Comparison of ENCODE assay signal across 8 cellular contexts in genomic region chr9:75889577-75889976, GRCh38. TPM values are rescaled to one million over a fixed set of nuclear protein-coding genes. Genes with fewer than 3 reads are reported as not detected.
DNase-seq lines count a peak whose midpoint lies in the region; ATAC-seq and TF ChIP-seq lines count a peak whose summit lies in the region.

No MANE protein-coding gene starts in this region.

- in situ Hi-C loops in HAP-1 (cut with MboI; ENCODE audit: low sequenced_read_pairs): no loop called here

- no peaks in the 10 kb centered on the region for H3K9me3 ChIP-seq in HAP-1

- H3K4me3 ChIP-seq in HAP-1: peak overlapping the region; percentile 78
- peak overlapping the region; percentile 84 for H3K4me3 ChIP-seq in fibroblast of the aortic adventitia (ENCODE audit: low read depth, low read length)

- no peak overlapping the region for H3K27ac ChIP-seq in RWPE1

- TF ChIP-seq CTCF in fibroblast of the aortic adventitia (IDR thresholded peaks at IDR 0.05; ENCODE audit: insufficient read depth, low read length) (no peak), progenitor cell of endocrine pancreas (IDR thresholded peaks at IDR 0.05; ENCODE audit: unreplicated experiment) (no peak), RWPE1 (conservative IDR thresholded peaks at IDR 0.05; ENCODE audit: low read depth) (no peak)

- CTCF ChIA-PET in RWPE1 (lab: Yijun Ruan, JAX): interaction anchor here (0.6 kb wide), 1 partner anchor 11 kb away, joined by 8 read pairs; no protein-coding TSS in a partner anchor

- POLR2A ChIA-PET in RWPE1 (lab: Yijun Ruan, JAX; ENCODE audit: low non-redundant PET): no interaction called here

- peak in 1 of 2 experiments; percentile 14 for DNase-seq in HAP-1 (ENCODE audit: low spot score in 2 of 2)
- DNase-seq in fibroblast of the aortic adventitia (ENCODE audit: low read depth): no peak
- no peak for DNase-seq in progenitor cell of endocrine pancreas (ENCODE audit: low spot score, unreplicated experiment)
- no peak for DNase-seq in RWPE1 (ENCODE audit: low spot score)
- DNase-seq in NCI-H2196 treated with DMSO at 0.1 percent for 48 hours (lab: John Stamatoyannopoulos, UW; ENCODE audit: unreplicated experiment): no peak
- no peak for DNase-seq in H4 (ENCODE audit: low spot score)

- no peaks in the 10 kb centered on the region for H3K36me3 ChIP-seq in HAP-1 (replicated peaks)

- ATAC-seq in SK-N-SH treated with all-trans-retinoic acid at 6 μM for 48 hours: peak; percentile 4; the same call in 2 of the 3 replicates
- ATAC-seq in GM21447 (IDR thresholded peaks at IDR 0.05; ENCODE audit: unreplicated experiment): no peak

- H3K27me3 ChIP-seq in HAP-1 (ENCODE audit: low read depth): peaks cover 6% of the 10 kb centered on the region; the same call in 1 of the 2 replicates

- H3K4me1 ChIP-seq in HAP-1: peaks cover 8% of the 10 kb centered on the region

- H3K36me3 Mint-ChIP-seq in progenitor cell of endocrine pancreas (ENCODE audit: insufficient read depth): no peaks in the 10 kb centered on the region

- H3K4me1 Mint-ChIP-seq in progenitor cell of endocrine pancreas (ENCODE audit: low read depth): peaks cover 21% of the 10 kb centered on the region

- no peaks in the 10 kb centered on the region for H3K9me3 Mint-ChIP-seq in progenitor cell of endocrine pancreas (ENCODE audit: low read depth)

- peak overlapping the region; percentile 22 for H3K27ac Mint-ChIP-seq in progenitor cell of endocrine pancreas

- peaks cover 61% of the 10 kb centered on the region for H3K27me3 Mint-ChIP-seq in progenitor cell of endocrine pancreas

- H3K4me3 Mint-ChIP-seq in progenitor cell of endocrine pancreas (ENCODE audit: low read depth): peak overlapping the region; percentile 76

TF ChIP-seq in SK-N-SH treated with all-trans-retinoic acid at 6 μM for 48 hours, 23 proteins besides CTCF, POLR2A, EP300 and RAD21:
- TF ChIP-seq ISL1 (CRISPR knock-in tag; IDR thresholded peaks at IDR 0.05) (no peak), TCF4 (CRISPR knock-in tag; IDR thresholded peaks at IDR 0.05; ENCODE audit: borderline replicate concordance) (no peak), CSDC2 (CRISPR knock-in tag; IDR thresholded peaks at IDR 0.05) (no peak), OSR1 (CRISPR knock-in tag; IDR thresholded peaks at IDR 0.05) (no peak), GLIS3 (CRISPR knock-in tag; IDR thresholded peaks at IDR 0.05) (no peak), ZNF70 (CRISPR knock-in tag; IDR thresholded peaks at IDR 0.05) (no peak), BACH2 (CRISPR knock-in tag; IDR thresholded peaks at IDR 0.05; ENCODE audit: borderline replicate concordance) (no peak), ZNF8 (CRISPR knock-in tag; IDR thresholded peaks at IDR 0.05) (no peak), CSRNP3 (CRISPR knock-in tag; IDR thresholded peaks at IDR 0.05) (no peak), PPARA (CRISPR knock-in tag; IDR thresholded peaks at IDR 0.05; ENCODE audit: borderline replicate concordance) (no peak), PATZ1 (CRISPR knock-in tag; IDR thresholded peaks at IDR 0.05; ENCODE audit: borderline replicate concordance) (no peak)

RNA-seq across cellular contexts. Expression of gene PCSK5, which starts 0.9 kb away (rescaled TPM):
- total RNA-seq in fibroblast of the aortic adventitia (ENCODE audit: low replicate concordance) (2.2 and 3.6 TPM in 2 replicates), progenitor cell of endocrine pancreas (7.3 and 9.8 TPM in 2 replicates)
- total RNA-seq in H4 (2014; rRNA removed; shearing (Covaris generic)): 2.4 TPM in 2 replicates
